ENCODE assay signal across 13 cellular contexts in genomic region chr5:59593608-59594007, GRCh38.
"Had no signal": no experiment of that assay in that cellular context is flagged by ENCODE, and none has a peak within 500 bp of the region (broad histone marks: within the 10 kb centered on the region; RNA-seq: fewer than 3 reads in every experiment).

No MANE protein-coding gene starts in this region.

- DNase-seq: activated CD8-positive, alpha-beta memory T cell treated with anti-CD3 and anti-CD28 coated beads, Interleukin-2, amount 50 U/mL, for 4 hours; activated CD8-positive, alpha-beta T cell treated with anti-CD3 and anti-CD28 coated beads for 36 hours; activated naive CD4-positive, alpha-beta T cell treated with anti-CD3 and anti-CD28 coated beads for 36 hours; central memory CD4-positive, alpha-beta T cell; dermis blood vessel endothelial cell; hippocampal formation; naive thymus-derived CD4-positive, alpha-beta T cell; stimulated activated CD4-positive, alpha-beta T cell treated with anti-CD3 and anti-CD28 coated beads, Interleukin-4, amount 100 ng/mL, for 1 hour; stimulated activated CD8-positive, alpha-beta memory T cell treated with anti-CD3 and anti-CD28 coated beads, Interleukin-4, amount 100 ng/mL, for 48 hours; upper lobe of right lung had no signal

- H3K9me3 ChIP-seq: upper lobe of right lung had no signal

- H3K4me3 ChIP-seq: upper lobe of right lung had no signal

- H3K4me3 Mint-ChIP-seq: activated CD8-positive, alpha-beta T cell treated with anti-CD3 and anti-CD28 coated beads for 36 hours; activated naive CD4-positive, alpha-beta T cell treated with anti-CD3 and anti-CD28 coated beads for 36 hours; activated T-helper 1 cell treated with anti-CD3 and anti-CD28 coated beads, Interleukin-12 subunit alpha, Interleukin-12 subunit beta, Interleukin-2, Interleukin-4 antibody, amounts not matched to agents 30 ng/mL and 10 ng/mL and 1 ng/mL, durations not matched to agents 14 hours and 24 hours and 36 hours; naive thymus-derived CD4-positive, alpha-beta T cell; stimulated activated naive CD8-positive, alpha-beta T cell treated with anti-CD3 and anti-CD28 coated beads, Interleukin-15, Interleukin-2, amounts not matched to agents 100 ng/mL and 50 ng/mL, for 24 hours; T-helper 2 cell treated with Interferon-gamma antibody and Interleukin-4, amounts not matched to agents 5 μg/mL and 100 μg/mL, for 36 hours had no signal

- H3K27ac ChIP-seq: upper lobe of right lung had no signal

- H3K9me3 Mint-ChIP-seq: activated CD8-positive, alpha-beta T cell treated with anti-CD3 and anti-CD28 coated beads for 36 hours; activated naive CD4-positive, alpha-beta T cell treated with anti-CD3 and anti-CD28 coated beads for 36 hours; stimulated activated naive CD8-positive, alpha-beta T cell treated with anti-CD3 and anti-CD28 coated beads, Interleukin-15, Interleukin-2, amounts not matched to agents 100 ng/mL and 50 ng/mL, for 24 hours; T-helper 2 cell treated with Interferon-gamma antibody and Interleukin-4, amounts not matched to agents 5 μg/mL and 100 μg/mL, for 36 hours had no signal

- H3K36me3 ChIP-seq: upper lobe of right lung had no signal

- ATAC-seq: activated CD8-positive, alpha-beta T cell treated with anti-CD3 and anti-CD28 coated beads for 36 hours; naive thymus-derived CD4-positive, alpha-beta T cell; upper lobe of right lung had no signal

- H3K36me3 Mint-ChIP-seq: naive thymus-derived CD4-positive, alpha-beta T cell had no signal

- H3K27ac Mint-ChIP-seq: activated CD8-positive, alpha-beta T cell treated with anti-CD3 and anti-CD28 coated beads for 36 hours; activated naive CD4-positive, alpha-beta T cell treated with anti-CD3 and anti-CD28 coated beads for 36 hours; activated T-helper 1 cell treated with anti-CD3 and anti-CD28 coated beads, Interleukin-12 subunit alpha, Interleukin-12 subunit beta, Interleukin-2, Interleukin-4 antibody, amounts not matched to agents 30 ng/mL and 10 ng/mL and 1 ng/mL, durations not matched to agents 14 hours and 24 hours and 36 hours; naive thymus-derived CD4-positive, alpha-beta T cell; stimulated activated naive CD8-positive, alpha-beta T cell treated with anti-CD3 and anti-CD28 coated beads, Interleukin-15, Interleukin-2, amounts not matched to agents 100 ng/mL and 50 ng/mL, for 24 hours; T-helper 2 cell treated with Interferon-gamma antibody and Interleukin-4, amounts not matched to agents 5 μg/mL and 100 μg/mL, for 36 hours had no signal

- H3K27me3 ChIP-seq: upper lobe of right lung had no signal
